ENCODE assay signal across 16 cellular contexts in genomic region chr19:30076751-30077670, GRCh38.
DNase-seq lines count a peak whose midpoint lies in the region; ATAC-seq, FAIRE-seq and TF ChIP-seq lines count a peak whose summit lies in the region.
"Had no signal": no experiment of that assay in that cellular context is flagged by ENCODE, and none has a peak within 500 bp of the region (broad histone marks: within the 10 kb centered on the region; RNA-seq: fewer than 3 reads in every experiment).

No MANE protein-coding gene starts in this region.

- POLR2A ChIA-PET in A549 (lab: Yijun Ruan, JAX): no interaction called here

- DNase-seq in A549 (ENCODE audit: low read depth in 1 of 2, low spot score in 1 of 2) (no peak), H7 (peak; percentile 42), bronchial epithelial cell (ENCODE audit: low read depth) (no peak), posterior vena cava (ENCODE audit: low spot score) (peak; percentile 74), EL (no peak)
- DNase-seq: BE2C; CD8-positive, alpha-beta T cell; KG1; NCI-H1092; NCI-H345; NCI-H69; NK-92 treated with Interleukin-12 subunit alpha and Interleukin-12 subunit beta, amount 100 ng/mL, for 24 hours; OCI-M1 had no signal

- no peak overlapping the region for H3K4me3 ChIP-seq in A549
- no peak overlapping the region for H3K4me3 ChIP-seq in H7 (ENCODE audit: insufficient read depth, low read depth, low read length)
- no peak overlapping the region for H3K4me3 ChIP-seq in bronchial epithelial cell (ENCODE audit: low read depth, low read length)

- no peaks in the 10 kb centered on the region for H3K27me3 ChIP-seq in H7 (ENCODE audit: control insufficient read depth, insufficient read depth, low read length)
- H3K27me3 ChIP-seq in bronchial epithelial cell (ENCODE audit: control insufficient read depth, insufficient read depth, low read length): no peaks in the 10 kb centered on the region
- H3K27me3 ChIP-seq: BE2C had no signal

- WGBS in A549 (ENCODE audit: missing lambda C conversion rate): 15% methylated on average over 14 of the region's 14 CpGs

- no peak for TF ChIP-seq POLR2A in A549 (IDR thresholded peaks at IDR 0.05; ENCODE audit: low read length)

- intact Hi-C loops in posterior vena cava (cut with DNase I): no loop called here

- no peak for TF ChIP-seq RAD21 in A549 (conservative IDR thresholded peaks at IDR 0.05 in 1 of 2, IDR thresholded peaks at IDR 0.05 in 1 of 2)

- FAIRE-seq in A549 (lab: Jason Lieb, UNC): no peak
- FAIRE-seq in bronchial epithelial cell (lab: Jason Lieb, UNC): peak; percentile 62
- FAIRE-seq: D721Med had no signal

- H3K36me3 ChIP-seq in H7 (replicated peaks; ENCODE audit: control insufficient read depth, insufficient read depth, low read length) (no peaks in the 10 kb centered on the region), bronchial epithelial cell (ENCODE audit: control insufficient read depth, insufficient read depth, low read length) (no peaks in the 10 kb centered on the region)
- H3K36me3 ChIP-seq: BE2C had no signal

- H3K9me3 ChIP-seq in A549: peaks cover 7% of the 10 kb centered on the region; the same call in 2 of the 3 replicates
- H3K9me3 ChIP-seq: BE2C had no signal

- H3K4me2 ChIP-seq in A549: no peak overlapping the region

- no peak for TF ChIP-seq CTCF in A549 (IDR thresholded peaks at IDR 0.05)
- TF ChIP-seq CTCF in bronchial epithelial cell (IDR thresholded peaks at IDR 0.05; ENCODE audit: insufficient read depth, low read length, severe bottlenecking): no peak

- TF ChIP-seq EP300 in A549 (IDR thresholded peaks at IDR 0.05): no peak

- no peaks in the 10 kb centered on the region for H3K4me1 ChIP-seq in A549

- CTCF ChIA-PET in A549 (lab: Yijun Ruan, JAX): interaction anchor here (1.0 to 1.1 kb wide), 2 partner anchors 9 to 26 kb away, joined by 3 read pairs; no protein-coding TSS in a partner anchor

- ATAC-seq in A549: peak; percentile 31 to 54; a peak in 5 of 6 replicates
- no peak for ATAC-seq in GM21360 (IDR thresholded peaks at IDR 0.05; ENCODE audit: unreplicated experiment)
- ATAC-seq in GM18870 (IDR thresholded peaks at IDR 0.05; ENCODE audit: unreplicated experiment): no peak
- ATAC-seq: CD8-positive, alpha-beta T cell had no signal

- H3K27ac ChIP-seq in A549: no peak overlapping the region

TF ChIP-seq in A549, 52 proteins besides CTCF, POLR2A, EP300 and RAD21:
- no peak for TF ChIP-seq ZFP36 (IDR thresholded peaks at IDR 0.05; ENCODE audit: borderline replicate concordance, partially characterized antibody)
- TF ChIP-seq HOXB13 (CRISPR knock-in tag; IDR thresholded peaks at IDR 0.05; ENCODE audit: low read depth): no peak
- no peak for TF ChIP-seq ELK1 (IDR thresholded peaks at IDR 0.05; ENCODE audit: low read depth, low read length)
- no peak for TF ChIP-seq PBX3 (IDR thresholded peaks at IDR 0.05)
- no peak for TF ChIP-seq NFE2L2 (conservative IDR thresholded peaks at IDR 0.05; ENCODE audit: low read length)
- no peak for TF ChIP-seq MAFK (IDR thresholded peaks at IDR 0.05; ENCODE audit: partially characterized antibody)
- TF ChIP-seq CBX2 (IDR thresholded peaks at IDR 0.05; ENCODE audit: borderline replicate concordance, low read depth): no peak
- TF ChIP-seq ESRRA (IDR thresholded peaks at IDR 0.05; ENCODE audit: borderline replicate concordance, low read length): no peak
- no peak for TF ChIP-seq BCL3 (IDR thresholded peaks at IDR 0.05)
- no peak for TF ChIP-seq SMC3 (IDR thresholded peaks at IDR 0.05)
- TF ChIP-seq FOSL2 (IDR thresholded peaks at IDR 0.05): no peak
- TF ChIP-seq FOSL2 (CRISPR knock-in tag; IDR thresholded peaks at IDR 0.05): no peak
- no peak for TF ChIP-seq GATA3 (IDR thresholded peaks at IDR 0.05; ENCODE audit: borderline replicate concordance)
- TF ChIP-seq RFX5 (IDR thresholded peaks at IDR 0.05): no peak
- TF ChIP-seq FOSB (CRISPR knock-in tag; IDR thresholded peaks at IDR 0.05): no peak
- TF ChIP-seq JUNB (IDR thresholded peaks at IDR 0.05): no peak
- no peak for TF ChIP-seq SREBF2 (IDR thresholded peaks at IDR 0.05)
- no peak for TF ChIP-seq MYC (IDR thresholded peaks at IDR 0.05; ENCODE audit: borderline replicate concordance, low read length)
- no peak for TF ChIP-seq RCOR1 (IDR thresholded peaks at IDR 0.05; ENCODE audit: low read depth, low read length)
- no peak for TF ChIP-seq RARB (CRISPR knock-in tag; IDR thresholded peaks at IDR 0.05)
- TF ChIP-seq MAZ (IDR thresholded peaks at IDR 0.05; ENCODE audit: borderline replicate concordance, low read depth, low read length): no peak
TF ChIP-seq in A549: peak in this region for 0.

Comparison
In these comparisons a context has a peak if more than half of its experiments do, and no peak if none do; other contexts are left out.
1. ATAC-seq: peak in A549 (2 of 2); none in GM21360 (single experiment) and GM18870 (single experiment).
2. DNase-seq: peak in H7 (single experiment) and posterior vena cava (single experiment); none in A549 (0 of 2), bronchial epithelial cell (single experiment) and EL (single experiment).